Comparison of ENCODE assay signal across 22 cellular contexts in the genomic region with DNA sequence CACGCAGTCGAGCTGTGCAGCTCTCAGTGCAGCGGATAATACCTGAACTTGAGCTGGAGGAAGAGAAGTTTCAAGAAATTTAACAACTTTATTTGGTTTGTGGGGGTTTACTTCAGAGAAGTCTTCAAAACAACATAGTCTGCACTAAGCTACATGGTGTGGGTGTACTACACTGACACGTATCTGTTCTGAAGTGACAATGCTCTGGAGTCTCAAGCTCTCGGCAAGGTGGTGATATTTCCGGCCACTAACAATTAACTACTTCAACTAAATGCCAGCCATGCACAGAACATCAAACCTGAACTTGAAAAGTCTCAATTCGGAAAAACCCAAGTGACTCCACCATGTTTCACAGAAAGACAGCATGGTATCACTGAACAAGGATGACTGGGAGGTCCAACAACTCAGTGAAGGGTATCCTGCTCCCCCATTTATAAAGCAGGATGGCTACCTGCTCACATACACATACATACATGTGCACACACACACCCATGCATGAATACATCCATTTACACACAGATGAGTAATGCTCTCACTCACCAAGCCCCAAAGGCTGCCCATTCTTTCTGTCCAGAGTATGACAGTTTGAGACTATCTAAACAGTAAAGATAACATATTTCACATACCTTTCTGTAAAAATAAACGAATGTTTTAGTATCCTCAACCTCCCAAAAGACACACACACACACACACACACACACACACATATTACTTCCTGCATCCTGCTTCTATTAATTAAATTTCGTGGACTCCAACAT. TPM values are rescaled to one million over a fixed set of nuclear protein-coding genes. Genes with fewer than 3 reads are reported as not detected.
"Had no signal": no experiment of that assay in that cellular context is flagged by ENCODE, and none has a peak within 500 bp of the region (broad histone marks: within the 10 kb centered on the region; RNA-seq: fewer than 3 reads in every experiment).

No MANE protein-coding gene starts in this region.

- H3K9me3 Mint-ChIP-seq: activated naive CD8-positive, alpha-beta T cell treated with anti-CD3 and anti-CD28 coated beads, Interleukin-2, amount 10 ng/mL, durations not matched to agents 7 days and 5 days; nephron had no signal

- H3K4me1 ChIP-seq: gastrocnemius medialis, lower lobe of right lung, transverse colon had no signal

- H3K4me3 ChIP-seq: gastrocnemius medialis, heart right ventricle, lower lobe of right lung, transverse colon had no signal

- H3K4me3 Mint-ChIP-seq: activated naive CD8-positive, alpha-beta T cell treated with anti-CD3 and anti-CD28 coated beads, Interleukin-2, amount 10 ng/mL, durations not matched to agents 7 days and 5 days; nephron had no signal

- ATAC-seq: gastrocnemius medialis, heart right ventricle, left colon, lower lobe of right lung had no signal

- H3K27me3 ChIP-seq: gastrocnemius medialis, heart right ventricle, transverse colon had no signal

- H3K27ac ChIP-seq: gastrocnemius medialis, heart right ventricle, lower lobe of right lung, transverse colon, VCaP had no signal

- H3K27me3 Mint-ChIP-seq: activated naive CD8-positive, alpha-beta T cell treated with anti-CD3 and anti-CD28 coated beads, Interleukin-2, amount 10 ng/mL, durations not matched to agents 7 days and 5 days had no signal

- DNase-seq: activated CD4-positive, alpha-beta T cell treated with anti-CD3 and anti-CD28 coated beads for 4 hours; activated gamma-delta T cell treated with Interleukin-2 at 50 U/mL for 16 hours; activated naive CD8-positive, alpha-beta T cell treated with anti-CD3 and anti-CD28 coated beads, Interleukin-2, amount 10 ng/mL, durations not matched to agents 7 days and 5 days; aorta; gastrocnemius medialis; heart right ventricle; left colon; lower lobe of right lung; occipital lobe; stimulated activated naive CD4-positive, alpha-beta T cell treated with Interleukin-2 at 50 U/mL for 16 hours; substantia nigra; transverse colon had no signal

- FAIRE-seq: bronchial epithelial cell, islet of Langerhans had no signal

- H3K9me3 ChIP-seq: gastrocnemius medialis, heart right ventricle, lower lobe of right lung, transverse colon had no signal

- H3K27ac Mint-ChIP-seq: activated naive CD8-positive, alpha-beta T cell treated with anti-CD3 and anti-CD28 coated beads, Interleukin-2, amount 10 ng/mL, durations not matched to agents 7 days and 5 days had no signal

RNA-seq across cellular contexts. Expression of a gene that starts 15.4 kb away (rescaled TPM):
- total RNA-seq: activated CD8-positive, alpha-beta memory T cell treated with anti-CD3 and anti-CD28 coated beads for 36 hours; activated naive CD8-positive, alpha-beta T cell treated with anti-CD3 and anti-CD28 coated beads, Interleukin-2, amount 10 ng/mL, durations not matched to agents 7 days and 5 days; aorta; bronchial epithelial cell; cerebellum; dermis microvascular lymphatic vessel endothelial cell; epithelial cell of proximal tubule; gastrocnemius medialis; heart right ventricle; left colon; lower lobe of right lung; occipital lobe; posterior vena cava; SK-MEL-5; transverse colon had no signal
